Comparison of ENCODE assay signal across 14 cellular contexts in genomic region chr10:24929056-24929544, GRCh38. TPM values are rescaled to one million over a fixed set of nuclear protein-coding genes. Genes with fewer than 3 reads are reported as not detected.
A peak's percentile ranks its signal among the peaks of the same experiment; 100 is the strongest.
DNase-seq lines count a peak whose midpoint lies in the region; ATAC-seq and TF ChIP-seq lines count a peak whose summit lies in the region.
"Had no signal": no experiment of that assay in that cellular context is flagged by ENCODE, and none has a peak within 500 bp of the region (broad histone marks: within the 10 kb centered on the region; RNA-seq: fewer than 3 reads in every experiment).

No MANE protein-coding gene starts in this region.

- no peak overlapping the region for H3K4me3 ChIP-seq in AG10803 (ENCODE audit: low read length)
- H3K4me3 ChIP-seq in mesenchymal stem cell (ENCODE audit: insufficient read depth in 1 of 2, low read depth in 1 of 2, low read length in 2 of 2): no peak overlapping the region
- H3K4me3 ChIP-seq: PC-9, suprapubic skin had no signal

- no peak overlapping the region for H3K4ac ChIP-seq in mesenchymal stem cell (ENCODE audit: low read depth in 1 of 2, low read length in 2 of 2)

- no peak overlapping the region for H2BK120ac ChIP-seq in mesenchymal stem cell (ENCODE audit: low read depth, low read length)

- peaks cover 1% of the 10 kb centered on the region for H3K4me1 ChIP-seq in mesenchymal stem cell (ENCODE audit: control insufficient read depth, insufficient read depth, low read depth, low read length)
- H3K4me1 ChIP-seq: suprapubic skin had no signal

- H3K4me2 ChIP-seq in mesenchymal stem cell (ENCODE audit: low read length, poor library complexity, severe bottlenecking): no peak overlapping the region
- H3K4me2 ChIP-seq: PC-9 had no signal

- peaks cover 0 to 7% of the 10 kb centered on the region in 2 experiments for H3K36me3 ChIP-seq in mesenchymal stem cell (ENCODE audit: control insufficient read depth in 1 of 2, insufficient read depth in 2 of 2, low read depth in 1 of 2, low read length in 2 of 2)
- H3K36me3 ChIP-seq: suprapubic skin had no signal

- no peak overlapping the region for H2BK12ac ChIP-seq in mesenchymal stem cell (ENCODE audit: low read length in 2 of 2)

- peak; percentile 30 for ATAC-seq in GM19468 (IDR thresholded peaks at IDR 0.05; ENCODE audit: extremely low read depth, unreplicated experiment)
- ATAC-seq in activated CD4-positive, alpha-beta T cell treated with anti-CD3 and anti-CD28 coated beads for 36 hours: no peak
- ATAC-seq: activated T-helper 17 cell treated with anti-CD3 and anti-CD28 coated beads, Interleukin-2, amount 50 U/mL, for 72 hours had no signal

- DNase-seq in AG10803 (ENCODE audit: low read depth): peak; percentile 70
- DNase-seq in amniotic epithelial cell (ENCODE audit: low read depth): peak; percentile 68
- DNase-seq in mesenchymal stem cell: peak; percentile 52
- DNase-seq in C1 segment of cervical spinal cord (lab: John Stamatoyannopoulos, UW): no peak
- DNase-seq in NCI-H69 (lab: John Stamatoyannopoulos, UW): no peak
- DNase-seq in activated CD4-positive, alpha-beta T cell treated with anti-CD3 and anti-CD28 coated beads for 36 hours: no peak
- DNase-seq in SIG-M5 treated with dmso at 0.1 percent for 504 hours (lab: John Stamatoyannopoulos, UW; ENCODE audit: unreplicated experiment): no peak
- DNase-seq: COR-L47, NCI-H146, PC-9 had no signal

- no peak overlapping the region for H3K14ac ChIP-seq in mesenchymal stem cell (ENCODE audit: low read length in 2 of 2)

- H2BK5ac ChIP-seq in mesenchymal stem cell (ENCODE audit: low read depth, low read length, poor library complexity, severe bottlenecking): no peak overlapping the region

- H3K9ac ChIP-seq in mesenchymal stem cell (ENCODE audit: low read length): peak overlapping the region; percentile 45

- H3K9me3 ChIP-seq in mesenchymal stem cell (ENCODE audit: control insufficient read depth, low read length): no peaks in the 10 kb centered on the region
- H3K9me3 ChIP-seq: suprapubic skin had no signal

- WGBS in mesenchymal stem cell: 71% methylated on average over 4 of the region's 4 CpGs

- no peak overlapping the region for H3K4me3 Mint-ChIP-seq in activated CD4-positive, alpha-beta T cell treated with anti-CD3 and anti-CD28 coated beads for 36 hours
- H3K4me3 Mint-ChIP-seq: activated T-helper 17 cell treated with anti-CD3 and anti-CD28 coated beads, Interleukin-2, amount 50 U/mL, for 72 hours; neural crest cell had no signal

- no peak overlapping the region for H2AFZ ChIP-seq in mesenchymal stem cell (ENCODE audit: low read depth, low read length)
- H2AFZ ChIP-seq: PC-9 had no signal

- peaks cover 4% of the 10 kb centered on the region for H3K4me1 Mint-ChIP-seq in activated CD4-positive, alpha-beta T cell treated with anti-CD3 and anti-CD28 coated beads for 36 hours
- H3K4me1 Mint-ChIP-seq: activated T-helper 17 cell treated with anti-CD3 and anti-CD28 coated beads, Interleukin-2, amount 50 U/mL, for 72 hours had no signal

- H2BK15ac ChIP-seq in mesenchymal stem cell (ENCODE audit: low read depth, poor library complexity, severe bottlenecking): no peak overlapping the region

- no peak overlapping the region for H3K18ac ChIP-seq in mesenchymal stem cell (ENCODE audit: low read depth in 1 of 2, low read length in 2 of 2)

- H2AK5ac ChIP-seq in mesenchymal stem cell (ENCODE audit: low read length, severe bottlenecking): no peak overlapping the region

- intact Hi-C loops in activated CD4-positive, alpha-beta T cell treated with anti-CD3 and anti-CD28 coated beads for 36 hours (cut with DNase I, micrococcal nuclease): loop anchor here in 1 of 2 experiments (10.0 kb wide), 2 partner anchors 86 to 204 kb away; partner anchors contain the start of genes ARHGAP21, ENKUR and THNSL1

- no peak for TF ChIP-seq CTCF in AG10803 (conservative IDR thresholded peaks at IDR 0.05; ENCODE audit: low read length)

- no peak overlapping the region for H4K91ac ChIP-seq in mesenchymal stem cell (ENCODE audit: low read length)

- peaks cover 0 to 3% of the 10 kb centered on the region in 2 experiments for H3K27me3 ChIP-seq in mesenchymal stem cell (ENCODE audit: control insufficient read depth in 1 of 2, insufficient read depth in 1 of 2, low read length in 2 of 2)
- H3K27me3 ChIP-seq: suprapubic skin had no signal

- CTCF ChIA-PET in activated CD4-positive, alpha-beta T cell treated with anti-CD3 and anti-CD28 coated beads for 36 hours (lab: Charles Lee): interaction anchor here (0.5 to 1.4 kb wide), 3 partner anchors 34 to 1527 kb away, joined by 3 to 4 read pairs (median 3); no protein-coding TSS in a partner anchor

- H3K27ac Mint-ChIP-seq in activated CD4-positive, alpha-beta T cell treated with anti-CD3 and anti-CD28 coated beads for 36 hours: no peak overlapping the region
- H3K27ac Mint-ChIP-seq: activated T-helper 17 cell treated with anti-CD3 and anti-CD28 coated beads, Interleukin-2, amount 50 U/mL, for 72 hours had no signal

- POLR2A ChIA-PET in activated CD4-positive, alpha-beta T cell treated with anti-CD3 and anti-CD28 coated beads for 36 hours (lab: Charles Lee): no interaction called here

- no peak overlapping the region for H4K8ac ChIP-seq in mesenchymal stem cell (ENCODE audit: low read length)

- H3K27ac ChIP-seq in mesenchymal stem cell (ENCODE audit: low read length, poor library complexity, severe bottlenecking): no peak overlapping the region
- H3K27ac ChIP-seq: PC-9, suprapubic skin had no signal

- peaks cover 4% of the 10 kb centered on the region for H3K79me1 ChIP-seq in mesenchymal stem cell (replicated peaks; ENCODE audit: low read length, poor library complexity, severe bottlenecking)

- peaks cover 10% of the 10 kb centered on the region for H3K9me3 Mint-ChIP-seq in activated CD4-positive, alpha-beta T cell treated with anti-CD3 and anti-CD28 coated beads for 36 hours (ENCODE audit: low read depth)

- no peaks in the 10 kb centered on the region for H3K27me3 Mint-ChIP-seq in activated CD4-positive, alpha-beta T cell treated with anti-CD3 and anti-CD28 coated beads for 36 hours
- H3K27me3 Mint-ChIP-seq: activated T-helper 17 cell treated with anti-CD3 and anti-CD28 coated beads, Interleukin-2, amount 50 U/mL, for 72 hours had no signal

- H3K36me3 Mint-ChIP-seq in activated CD4-positive, alpha-beta T cell treated with anti-CD3 and anti-CD28 coated beads for 36 hours (ENCODE audit: low read depth): peaks cover 5% of the 10 kb centered on the region

- H3K23ac ChIP-seq in mesenchymal stem cell (ENCODE audit: low read length in 2 of 2): no peak overlapping the region

RNA-seq across cellular contexts. Expression of gene PRTFDC1, which starts 23.3 kb away (rescaled TPM):
- 13.7 TPM for polyA plus RNA-seq in mesenchymal stem cell (2013, experiment 1 of 2)
- polyA plus RNA-seq in mesenchymal stem cell (2013, experiment 2 of 2): 14.3 TPM
- under 1 TPM; 0.32 to 0.71 TPM for total RNA-seq in activated CD4-positive, alpha-beta T cell treated with anti-CD3 and anti-CD28 coated beads for 36 hours

Comparison
In these comparisons a context has a peak if more than half of its experiments do, and no peak if none do; other contexts are left out.
1. DNase-seq: peak in AG10803 (single experiment), amniotic epithelial cell (single experiment) and mesenchymal stem cell (single experiment); none in C1 segment of cervical spinal cord (0 of 14), NCI-H69 (single experiment), activated CD4-positive, alpha-beta T cell treated with anti-CD3 and anti-CD28 coated beads for 36 hours (single experiment) and SIG-M5 treated with dmso at 0.1 percent for 504 hours (single experiment).